In the genomic region with DNA sequence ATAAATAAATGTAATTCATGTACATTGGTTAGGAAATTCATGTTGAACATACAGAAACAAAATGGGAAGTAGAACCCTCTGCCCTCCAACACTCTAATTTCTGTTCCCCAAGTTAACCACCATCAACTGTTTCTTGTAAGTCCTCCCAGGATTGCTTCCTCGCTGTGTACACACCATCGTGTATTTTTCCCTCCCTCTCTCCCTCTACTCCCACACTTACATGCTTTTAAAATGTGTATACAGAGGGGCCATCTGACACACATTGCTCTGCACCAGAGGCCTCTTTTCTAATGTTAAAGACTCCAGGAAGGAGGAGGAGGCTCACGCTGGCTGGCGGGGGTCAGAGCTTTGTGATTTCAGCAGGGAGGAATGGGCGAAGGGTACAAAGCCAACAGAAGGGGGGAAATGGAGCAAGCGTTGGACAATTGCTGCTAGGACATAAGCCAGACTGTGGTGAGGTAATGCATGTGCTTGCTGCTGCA, we compare ENCODE assay signal across 12 cellular contexts. TPM values are rescaled to one million over a fixed set of nuclear protein-coding genes. Genes with fewer than 3 reads are reported as not detected.
DNase-seq lines count a peak whose midpoint lies in the region; ATAC-seq and TF ChIP-seq lines count a peak whose summit lies in the region.
"Had no signal": no experiment of that assay in that cellular context is flagged by ENCODE, and none has a peak within 500 bp of the region (broad histone marks: within the 10 kb centered on the region; RNA-seq: fewer than 3 reads in every experiment).

No MANE protein-coding gene starts in this region.

- DNase-seq in GM03348 (ENCODE audit: low spot score): peak; percentile 71
- peak; percentile 44 for DNase-seq in NOMO-1 treated with dmso at 0.1 percent for 144 hours (lab: John Stamatoyannopoulos, UW; ENCODE audit: unreplicated experiment)
- peak; percentile 87 for DNase-seq in fibroblast of the aortic adventitia (ENCODE audit: low read depth)
- peak; percentile 15 for DNase-seq in pons (ENCODE audit: low spot score)
- DNase-seq in retina: no peak
- no peak for DNase-seq in esophagus muscularis mucosa (ENCODE audit: extremely low spot score)
- DNase-seq: cortex of kidney; hippocampal formation; NCI-H1092 treated with DMSO at 0.1 percent for 48 hours; stimulated activated CD4-positive, alpha-beta T cell treated with anti-CD3 and anti-CD28 coated beads, Interleukin-2, amount 100 ng/mL, for 24 hours had no signal

- peaks cover 12 to 46% (median 34%) of the 10 kb centered on the region in 4 donors for H3K4me1 ChIP-seq in esophagus muscularis mucosa

- no peaks in the 10 kb centered on the region for H3K27me3 ChIP-seq in esophagus muscularis mucosa

- ATAC-seq in GM21717 (IDR thresholded peaks at IDR 0.05; ENCODE audit: unreplicated experiment): no peak
- no peak for ATAC-seq in GM18909 (IDR thresholded peaks at IDR 0.05; ENCODE audit: poor library complexity, unreplicated experiment)

- TF ChIP-seq POLR2A in esophagus muscularis mucosa (IDR thresholded peaks at IDR 0.05; ENCODE audit: low read depth): no peak

- H3K27ac ChIP-seq in esophagus muscularis mucosa (replicated peaks in 1 of 4): no peak overlapping the region

- no peaks in the 10 kb centered on the region for H3K36me3 ChIP-seq in esophagus muscularis mucosa

- H3K9me3 ChIP-seq in esophagus muscularis mucosa: no peaks in the 10 kb centered on the region

- TF ChIP-seq EP300 in esophagus muscularis mucosa (IDR thresholded peaks at IDR 0.05): no peak

- TF ChIP-seq CTCF in fibroblast of the aortic adventitia (IDR thresholded peaks at IDR 0.05; ENCODE audit: insufficient read depth, low read length) (no peak), esophagus muscularis mucosa (IDR thresholded peaks at IDR 0.05) (no peak)

- H3K4me3 ChIP-seq in fibroblast of the aortic adventitia (ENCODE audit: low read depth, low read length) (no peak overlapping the region), esophagus muscularis mucosa (no peak overlapping the region)

- intact Hi-C loops in esophagus muscularis mucosa (cut with DNase I): loop anchor here (10.0 kb wide), 1 partner anchor 46 kb away; the partner anchor contains the start of gene FAM131B

- 21% methylated on average over 6 of the region's 6 CpGs for WGBS in esophagus muscularis mucosa

RNA-seq across cellular contexts. Expression of gene EPHA1, which starts 1.9 kb away (rescaled TPM):
- total RNA-seq in fibroblast of the aortic adventitia (ENCODE audit: low replicate concordance) (not detected in 2 replicates), esophagus muscularis mucosa (under 1 TPM in 2 of 4 donors, not detected in 2; 0.17 to 0.23 TPM)

RNA-seq across cellular contexts. Expression of gene ZYX, which starts 29.4 kb away (rescaled TPM):
- 41.6 and 48.4 TPM in 2 replicates for total RNA-seq in fibroblast of the aortic adventitia (ENCODE audit: low replicate concordance)
- 100 to 1,000 TPM; 186 to 469 (median 245) TPM for total RNA-seq in esophagus muscularis mucosa

RNA-seq across cellular contexts. Expression of gene TAS2R60, which starts 32.7 kb away (rescaled TPM):
- total RNA-seq in fibroblast of the aortic adventitia (ENCODE audit: low replicate concordance) (not detected in 2 replicates), esophagus muscularis mucosa (under 1 TPM in 1 of 4 donors, not detected in 3; 0.34 TPM)

RNA-seq across cellular contexts. Expression of gene FAM131B, which starts 48.1 kb away (rescaled TPM):
- 3.2 and 4.0 TPM in 2 replicates for total RNA-seq in fibroblast of the aortic adventitia (ENCODE audit: low replicate concordance)
- 1 to 10 TPM in 3 of 4 donors, under 1 TPM in 1; 0.42 to 2.0 (median 1.3) TPM for total RNA-seq in esophagus muscularis mucosa

Comparison
In these comparisons a context has a peak if more than half of its experiments do, and no peak if none do; other contexts are left out.
1. DNase-seq: peak in GM03348 (single experiment), NOMO-1 treated with dmso at 0.1 percent for 144 hours (single experiment), fibroblast of the aortic adventitia (single experiment) and pons (single experiment); none in retina (single experiment) and esophagus muscularis mucosa (single experiment).